ENCODE assay signal across 8 cellular contexts in the genomic region with DNA sequence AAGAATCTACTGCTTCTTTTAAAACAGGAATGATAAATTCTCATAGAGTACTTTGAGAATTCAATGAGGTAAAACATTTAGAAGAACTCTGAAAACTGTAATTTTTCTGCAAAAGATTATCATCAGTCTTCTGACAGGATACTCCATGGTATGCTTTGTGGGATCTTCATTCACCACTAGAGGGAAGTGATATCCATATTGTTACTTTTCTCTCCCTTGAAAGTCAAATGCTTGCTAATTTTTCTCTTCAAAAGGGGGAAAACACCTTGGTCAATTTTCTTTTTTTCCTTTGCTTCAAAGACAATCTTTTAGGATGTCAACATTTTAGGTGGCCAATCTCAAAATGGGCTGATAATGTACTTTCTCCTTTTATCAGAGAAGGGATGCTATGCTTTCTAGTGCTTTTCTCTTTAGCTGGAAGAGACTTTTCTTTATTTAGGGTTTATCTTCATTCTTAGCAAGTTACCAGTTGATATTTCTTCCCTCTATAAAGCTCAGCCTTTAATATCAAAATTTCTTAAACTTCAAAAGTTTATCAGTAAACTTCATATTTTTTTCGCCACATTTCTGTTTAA.
A peak's percentile ranks its signal among the peaks of the same experiment; 100 is the strongest.
DNase-seq lines count a peak whose midpoint lies in the region; ATAC-seq and TF ChIP-seq lines count a peak whose summit lies in the region.

No MANE protein-coding gene starts in this region.

- DNase-seq in EL (peak; percentile 37), NCI-H1105 treated with DMSO at 0.1 percent for 48 hours (lab: John Stamatoyannopoulos, UW) (peak; percentile 35), dedifferentiated amniotic fluid mesenchymal stem cell (ENCODE audit: extremely low spot score) (peak; percentile 23), neural crest cell (ENCODE audit: low read depth, low spot score) (no peak), DMS153 treated with DMSO at 0.1 percent for 48 hours (lab: John Stamatoyannopoulos, UW; ENCODE audit: unreplicated experiment) (no peak)
- DNase-seq in activated naive CD4-positive, alpha-beta T cell treated with anti-CD3 and anti-CD28 coated beads, Interleukin-2, amount 50 U/mL, for 72 hours (ENCODE audit: low spot score in 2 of 2), result no peak

- peaks cover 6% of the 10 kb centered on the region for H3K4me1 Mint-ChIP-seq in neural crest cell

- peaks cover 3% of the 10 kb centered on the region for H3K27me3 Mint-ChIP-seq in neural crest cell (ENCODE audit: low read depth)

- H3K36me3 Mint-ChIP-seq in neural crest cell (ENCODE audit: low read depth), result no peaks in the 10 kb centered on the region
- no peaks in the 10 kb centered on the region for H3K36me3 Mint-ChIP-seq in activated naive CD4-positive, alpha-beta T cell treated with anti-CD3 and anti-CD28 coated beads, Interleukin-2, amount 50 U/mL, for 72 hours

- no peak overlapping the region for H3K27ac Mint-ChIP-seq in neural crest cell (ENCODE audit: unreplicated experiment)
- H3K27ac Mint-ChIP-seq in activated naive CD4-positive, alpha-beta T cell treated with anti-CD3 and anti-CD28 coated beads, Interleukin-2, amount 50 U/mL, for 72 hours, result no peak overlapping the region

- no peak overlapping the region for H3K4me3 Mint-ChIP-seq in neural crest cell

- H3K9me3 Mint-ChIP-seq in neural crest cell, result no peaks in the 10 kb centered on the region
- H3K9me3 Mint-ChIP-seq in activated naive CD4-positive, alpha-beta T cell treated with anti-CD3 and anti-CD28 coated beads, Interleukin-2, amount 50 U/mL, for 72 hours, result peaks cover 3 to 8% of the 10 kb centered on the region in 2 donors

- no peak for ATAC-seq in activated naive CD4-positive, alpha-beta T cell treated with anti-CD3 and anti-CD28 coated beads, Interleukin-2, amount 50 U/mL, for 72 hours
- ATAC-seq in GM19351 (IDR thresholded peaks at IDR 0.05; ENCODE audit: unreplicated experiment) (no peak), GM19455 (IDR thresholded peaks at IDR 0.05; ENCODE audit: unreplicated experiment) (no peak)

- peak; percentile 62 for TF ChIP-seq CTCF in neural crest cell (conservative IDR thresholded peaks at IDR 0.05)

Comparison
In these comparisons a context has a peak if more than half of its experiments do, and no peak if none do; other contexts are left out.
1. DNase-seq: peak in EL (single experiment), NCI-H1105 treated with DMSO at 0.1 percent for 48 hours (single experiment) and dedifferentiated amniotic fluid mesenchymal stem cell (single experiment); none in neural crest cell (single experiment), activated naive CD4-positive, alpha-beta T cell treated with anti-CD3 and anti-CD28 coated beads, Interleukin-2, amount 50 U/mL, for 72 hours (0 of 2) and DMS153 treated with DMSO at 0.1 percent for 48 hours (single experiment).